1 cellular context compared by ENCODE assay signal in genomic region chr12:48143898-48144297, GRCh38.
TF ChIP-seq lines count a peak whose summit lies in the region.

No MANE protein-coding gene starts in this region.

TF ChIP-seq in GM23338, 12 proteins besides CTCF, POLR2A, EP300 and RAD21 (continued from another document):
- TF ChIP-seq, protein P1, sequence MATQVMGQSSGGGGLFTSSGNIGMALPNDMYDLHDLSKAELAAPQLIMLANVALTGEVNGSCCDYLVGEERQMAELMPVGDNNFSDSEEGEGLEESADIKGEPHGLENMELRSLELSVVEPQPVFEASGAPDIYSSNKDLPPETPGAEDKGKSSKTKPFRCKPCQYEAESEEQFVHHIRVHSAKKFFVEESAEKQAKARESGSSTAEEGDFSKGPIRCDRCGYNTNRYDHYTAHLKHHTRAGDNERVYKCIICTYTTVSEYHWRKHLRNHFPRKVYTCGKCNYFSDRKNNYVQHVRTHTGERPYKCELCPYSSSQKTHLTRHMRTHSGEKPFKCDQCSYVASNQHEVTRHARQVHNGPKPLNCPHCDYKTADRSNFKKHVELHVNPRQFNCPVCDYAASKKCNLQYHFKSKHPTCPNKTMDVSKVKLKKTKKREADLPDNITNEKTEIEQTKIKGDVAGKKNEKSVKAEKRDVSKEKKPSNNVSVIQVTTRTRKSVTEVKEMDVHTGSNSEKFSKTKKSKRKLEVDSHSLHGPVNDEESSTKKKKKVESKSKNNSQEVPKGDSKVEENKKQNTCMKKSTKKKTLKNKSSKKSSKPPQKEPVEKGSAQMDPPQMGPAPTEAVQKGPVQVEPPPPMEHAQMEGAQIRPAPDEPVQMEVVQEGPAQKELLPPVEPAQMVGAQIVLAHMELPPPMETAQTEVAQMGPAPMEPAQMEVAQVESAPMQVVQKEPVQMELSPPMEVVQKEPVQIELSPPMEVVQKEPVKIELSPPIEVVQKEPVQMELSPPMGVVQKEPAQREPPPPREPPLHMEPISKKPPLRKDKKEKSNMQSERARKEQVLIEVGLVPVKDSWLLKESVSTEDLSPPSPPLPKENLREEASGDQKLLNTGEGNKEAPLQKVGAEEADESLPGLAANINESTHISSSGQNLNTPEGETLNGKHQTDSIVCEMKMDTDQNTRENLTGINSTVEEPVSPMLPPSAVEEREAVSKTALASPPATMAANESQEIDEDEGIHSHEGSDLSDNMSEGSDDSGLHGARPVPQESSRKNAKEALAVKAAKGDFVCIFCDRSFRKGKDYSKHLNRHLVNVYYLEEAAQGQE (IDR thresholded peaks at IDR 0.05; ENCODE audit: unreplicated experiment), result no peak
- TF ChIP-seq CREB1 (CRISPR knock-in tag; IDR thresholded peaks at IDR 0.05; ENCODE audit: low read depth), result no peak
- TF ChIP-seq NANOG (IDR thresholded peaks at IDR 0.05; ENCODE audit: borderline replicate concordance), result no peak
- no peak for TF ChIP-seq POLR2AphosphoS5 (IDR thresholded peaks at IDR 0.05; ENCODE audit: low read depth)
- TF ChIP-seq, protein P2, sequence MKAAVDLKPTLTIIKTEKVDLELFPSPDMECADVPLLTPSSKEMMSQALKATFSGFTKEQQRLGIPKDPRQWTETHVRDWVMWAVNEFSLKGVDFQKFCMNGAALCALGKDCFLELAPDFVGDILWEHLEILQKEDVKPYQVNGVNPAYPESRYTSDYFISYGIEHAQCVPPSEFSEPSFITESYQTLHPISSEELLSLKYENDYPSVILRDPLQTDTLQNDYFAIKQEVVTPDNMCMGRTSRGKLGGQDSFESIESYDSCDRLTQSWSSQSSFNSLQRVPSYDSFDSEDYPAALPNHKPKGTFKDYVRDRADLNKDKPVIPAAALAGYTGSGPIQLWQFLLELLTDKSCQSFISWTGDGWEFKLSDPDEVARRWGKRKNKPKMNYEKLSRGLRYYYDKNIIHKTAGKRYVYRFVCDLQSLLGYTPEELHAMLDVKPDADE (IDR thresholded peaks at IDR 0.05), result no peak
- TF ChIP-seq EZH2phosphoT487 (IDR thresholded peaks at IDR 0.05; ENCODE audit: unreplicated experiment), result no peak
- TF ChIP-seq ZNF114 (CRISPR knock-in tag; IDR thresholded peaks at IDR 0.05), result no peak
- TF ChIP-seq JUNB (IDR thresholded peaks at IDR 0.05; ENCODE audit: unreplicated experiment), result no peak
- no peak for TF ChIP-seq STAT1 (IDR thresholded peaks at IDR 0.05; ENCODE audit: unreplicated experiment)
- TF ChIP-seq ZNF331 (CRISPR knock-in tag; IDR thresholded peaks at IDR 0.05; ENCODE audit: low read depth), result no peak
